In genomic region chr5:36599986-36600779, GRCh38 we compare ENCODE assay signal across 25 cellular contexts. TPM values are rescaled to one million over a fixed set of nuclear protein-coding genes. Genes with fewer than 3 reads are reported as not detected.
DNase-seq lines count a peak whose midpoint lies in the region; TF ChIP-seq lines count a peak whose summit lies in the region.
"Had no signal": no experiment of that assay in that cellular context is flagged by ENCODE, and none has a peak within 500 bp of the region (broad histone marks: within the 10 kb centered on the region; RNA-seq: fewer than 3 reads in every experiment).

No MANE protein-coding gene starts in this region.

- no peaks in the 10 kb centered on the region for H3K79me2 ChIP-seq in SK-N-SH (ENCODE audit: insufficient read depth)

- no peak for TF ChIP-seq RAD21 in SK-N-SH (IDR thresholded peaks at IDR 0.05; ENCODE audit: low read length)

- H3K36me3 ChIP-seq in SK-N-SH (replicated peaks in 1 of 2; ENCODE audit: control insufficient read depth in 1 of 2, insufficient read depth in 2 of 2, low read length in 1 of 2): no peaks in the 10 kb centered on the region
- H3K36me3 ChIP-seq: gastroesophageal sphincter, ovary, sigmoid colon had no signal

- 12% methylated on average over 6 of the region's 6 CpGs for WGBS in SK-N-SH (ENCODE audit: low lambda C conversion rate)

- H3K9ac ChIP-seq in SK-N-SH: no peak overlapping the region

- H3K4me1 Mint-ChIP-seq in type B pancreatic cell (ENCODE audit: unreplicated experiment): peaks cover 18% of the 10 kb centered on the region
- H3K4me1 Mint-ChIP-seq: activated CD4-positive, alpha-beta memory T cell treated with anti-CD3 and anti-CD28 coated beads, Interleukin-2, amount 10 ng/mL, durations not matched to agents 7 days and 5 days; T-cell had no signal

- no peaks in the 10 kb centered on the region for H3K4me1 ChIP-seq in SK-N-SH (ENCODE audit: control insufficient read depth in 1 of 2, insufficient read depth in 2 of 2, low read depth in 1 of 2, low read length in 1 of 2)
- H3K4me1 ChIP-seq: sigmoid colon, testis had no signal

- no peak overlapping the region for H3K4me3 Mint-ChIP-seq in type B pancreatic cell
- H3K4me3 Mint-ChIP-seq: activated CD4-positive, alpha-beta memory T cell treated with anti-CD3 and anti-CD28 coated beads, Interleukin-2, amount 10 ng/mL, durations not matched to agents 7 days and 5 days; activated T-cell treated with anti-CD3 and anti-CD28 coated beads, Interleukin-2, amount 50 U/mL, for 24 hours; effector memory CD8-positive, alpha-beta T cell; T-cell had no signal

- TF ChIP-seq EP300 in SK-N-SH (IDR thresholded peaks at IDR 0.05; ENCODE audit: borderline replicate concordance in 1 of 2, low read depth in 1 of 2, low read length in 1 of 2): no peak

- H3K9me2 ChIP-seq in SK-N-SH: no peaks in the 10 kb centered on the region

- CTCF ChIA-PET in SK-N-SH (lab: Yijun Ruan, JAX): no interaction called here

- peaks cover 10% of the 10 kb centered on the region for H3K9me3 Mint-ChIP-seq in type B pancreatic cell
- H3K9me3 Mint-ChIP-seq: activated CD4-positive, alpha-beta memory T cell treated with anti-CD3 and anti-CD28 coated beads, Interleukin-2, amount 10 ng/mL, durations not matched to agents 7 days and 5 days; activated naive CD4-positive, alpha-beta T cell treated with anti-CD3 and anti-CD28 coated beads, Interleukin-2, amount 50 U/mL, for 72 hours; activated T-cell treated with anti-CD3 and anti-CD28 coated beads, Interleukin-2, amount 50 U/mL, for 24 hours; T-cell had no signal

- H2AFZ ChIP-seq in SK-N-SH (ENCODE audit: low read depth): no peak overlapping the region

- no peaks in the 10 kb centered on the region for H3K36me3 Mint-ChIP-seq in type B pancreatic cell
- H3K36me3 Mint-ChIP-seq: activated naive CD4-positive, alpha-beta T cell treated with anti-CD3 and anti-CD28 coated beads, Interleukin-2, amount 50 U/mL, for 72 hours; T-cell had no signal

- peaks cover 1% of the 10 kb centered on the region for H3K27me3 Mint-ChIP-seq in type B pancreatic cell

- H3K27me3 ChIP-seq in SK-N-SH (ENCODE audit: insufficient read depth): peaks cover 16% of the 10 kb centered on the region; the same call in 1 of the 2 replicates
- H3K27me3 ChIP-seq: gastroesophageal sphincter, ovary, sigmoid colon, testis had no signal

- H3K4me2 ChIP-seq in SK-N-SH: no peak overlapping the region

- TF ChIP-seq CTCF in fibroblast of villous mesenchyme (IDR thresholded peaks at IDR 0.05; ENCODE audit: insufficient read depth, low read depth, low read length): no peak
- no peak for TF ChIP-seq CTCF in type B pancreatic cell (conservative IDR thresholded peaks at IDR 0.05)
- no peak for TF ChIP-seq CTCF in SK-N-SH (IDR thresholded peaks at IDR 0.05)

- H3K27ac ChIP-seq in temporal lobe (ENCODE audit: low read depth, low read length) (peak overlapping the region; percentile 98), SK-N-SH (ENCODE audit: low read depth in 2 of 2, low read length in 1 of 2) (no peak overlapping the region)
- H3K27ac ChIP-seq: C4-2B, ovary, RWPE1, sigmoid colon, testis, VCaP had no signal

- H3K9me3 ChIP-seq in SK-N-SH: no peaks in the 10 kb centered on the region
- H3K9me3 ChIP-seq: gastroesophageal sphincter, ovary, sigmoid colon, testis had no signal

- H3K4me3 ChIP-seq in fibroblast of villous mesenchyme (ENCODE audit: low read depth, low read length) (no peak overlapping the region), SK-N-SH (ENCODE audit: low read depth in 2 of 2, low read length in 1 of 2) (no peak overlapping the region)
- H3K4me3 ChIP-seq: gastroesophageal sphincter, ovary, sigmoid colon, testis had no signal

- POLR2A ChIA-PET in SK-N-SH (lab: Yijun Ruan, JAX): no interaction called here

- no peaks in the 10 kb centered on the region for H3F3A ChIP-seq in SK-N-SH (replicated peaks; ENCODE audit: insufficient read depth)

- no peak overlapping the region for H3K27ac Mint-ChIP-seq in type B pancreatic cell
- H3K27ac Mint-ChIP-seq: activated CD4-positive, alpha-beta memory T cell treated with anti-CD3 and anti-CD28 coated beads, Interleukin-2, amount 10 ng/mL, durations not matched to agents 7 days and 5 days; activated naive CD4-positive, alpha-beta T cell treated with anti-CD3 and anti-CD28 coated beads, Interleukin-2, amount 50 U/mL, for 72 hours; activated T-cell treated with anti-CD3 and anti-CD28 coated beads, Interleukin-2, amount 50 U/mL, for 24 hours; effector memory CD8-positive, alpha-beta T cell; T-cell had no signal

- peak; percentile 1 for DNase-seq in HK-2 (ENCODE audit: unreplicated experiment)
- DNase-seq in astrocyte of the hippocampus (ENCODE audit: low read depth, low spot score): peak; percentile 38
- peak; percentile 41 for DNase-seq in fibroblast of villous mesenchyme (ENCODE audit: low read depth)
- no peak for DNase-seq in dermis blood vessel endothelial cell
- DNase-seq in type B pancreatic cell (ENCODE audit: extremely low spot score, unreplicated experiment): no peak
- no peak for DNase-seq in SK-N-SH
- DNase-seq: activated CD4-positive, alpha-beta memory T cell treated with anti-CD3 and anti-CD28 coated beads, Interleukin-2, amount 10 ng/mL, durations not matched to agents 7 days and 5 days; activated T-cell treated with anti-CD3 and anti-CD28 coated beads, Interleukin-2, amount 50 U/mL, for 24 hours; central memory CD4-positive, alpha-beta T cell; effector memory CD8-positive, alpha-beta T cell; left ventricle myocardium superior; NCI-H187; NCI-H446; ovary; sigmoid colon; stimulated activated CD4-positive, alpha-beta T cell treated with anti-CD3 and anti-CD28 coated beads, Interleukin-2, amount 100 ng/mL, for 24 hours; T-cell; testis had no signal

- H4K20me1 ChIP-seq in SK-N-SH (ENCODE audit: insufficient read depth): no peaks in the 10 kb centered on the region

TF ChIP-seq in SK-N-SH, 30 proteins besides CTCF, POLR2A, EP300 and RAD21:
- TF ChIP-seq GATA2 (CRISPR knock-in tag; IDR thresholded peaks at IDR 0.05): no peak
- TF ChIP-seq NRF1 (IDR thresholded peaks at IDR 0.05; ENCODE audit: low read depth, low read length): no peak
- TF ChIP-seq MXI1 (IDR thresholded peaks at IDR 0.05; ENCODE audit: low read depth, low read length): no peak
- TF ChIP-seq TAF1 (IDR thresholded peaks at IDR 0.05; ENCODE audit: borderline replicate concordance, low read depth, low read length): no peak
- TF ChIP-seq POLR2AphosphoS5 (IDR thresholded peaks at IDR 0.05; ENCODE audit: low read depth, low read length): no peak

RNA-seq across cellular contexts. Expression of gene SLC1A3, which starts 6.2 kb away (rescaled TPM):
- total RNA-seq in fibroblast of villous mesenchyme (1.3 and 4.8 TPM in 2 replicates), temporal lobe (188 TPM), dermis blood vessel endothelial cell (under 0.01 TPM in 1 of 2 replicates, not detected in the other), type B pancreatic cell (ENCODE audit: low replicate concordance) (15.3 and 93.2 TPM in 2 replicates)
- not detected in 2 replicates for polyA plus RNA-seq in SK-N-SH (2012; rRNA removed)
- polyA plus RNA-seq in SK-N-SH (2012; cell fraction: cytosol; rRNA removed): under 0.01 TPM in 1 of 2 replicates, not detected in the other
- polyA plus RNA-seq in SK-N-SH (2012; cell fraction: nucleus; rRNA removed): not detected in 2 replicates
- total RNA-seq: activated CD4-positive, alpha-beta memory T cell treated with anti-CD3 and anti-CD28 coated beads, Interleukin-2, amount 10 ng/mL, durations not matched to agents 7 days and 5 days; HT-29 had no signal

Comparison
In these comparisons a context has a peak if more than half of its experiments do, and no peak if none do; other contexts are left out.
1. DNase-seq: peak in HK-2 (single experiment), astrocyte of the hippocampus (single experiment) and fibroblast of villous mesenchyme (single experiment); none in dermis blood vessel endothelial cell (single experiment), type B pancreatic cell (single experiment) and SK-N-SH (single experiment).